ENCODE assay signal across 1 cellular context in the genomic region with DNA sequence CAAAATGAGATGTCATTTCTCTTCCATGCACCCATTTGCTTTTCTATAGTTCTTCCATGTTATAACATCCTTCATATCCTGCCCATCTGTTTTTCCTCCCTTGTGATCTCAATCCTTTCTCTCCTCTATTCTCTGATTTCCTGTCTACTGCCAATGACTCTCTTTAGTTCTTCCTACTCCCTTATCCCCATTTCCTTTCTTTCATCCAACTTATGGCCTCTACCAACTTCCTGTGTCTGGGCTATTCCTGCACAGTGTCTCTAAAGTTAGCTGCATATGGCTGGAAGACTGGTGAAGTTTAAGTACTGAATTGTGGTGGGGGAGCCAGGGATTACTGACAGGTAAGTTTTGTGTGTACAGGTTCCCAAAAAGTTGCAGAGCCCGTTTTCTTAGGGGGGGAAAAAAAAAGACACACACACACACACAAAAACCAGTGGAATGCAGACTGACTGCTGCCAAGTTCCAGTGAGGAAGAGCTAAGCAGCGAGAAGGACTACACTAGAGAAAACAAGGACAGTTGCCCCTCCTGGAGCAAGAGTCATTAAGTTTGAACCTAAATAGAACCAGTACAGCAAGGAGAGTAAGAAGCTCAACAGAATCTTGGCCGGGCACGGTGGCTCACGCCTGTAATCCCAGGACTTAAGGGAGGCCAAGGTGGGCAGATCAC.
TF ChIP-seq lines count a peak whose summit lies in the region.

No MANE protein-coding gene starts in this region.

TF ChIP-seq in endothelial cell of umbilical vein, 7 proteins besides CTCF, POLR2A, EP300 and RAD21:
- TF ChIP-seq FOS (IDR thresholded peaks at IDR 0.05; ENCODE audit: borderline replicate concordance, insufficient read depth, low read length): no peak
- no peak for TF ChIP-seq MYC (IDR thresholded peaks at IDR 0.05; ENCODE audit: low read depth, low read length)
- TF ChIP-seq GATA2 (IDR thresholded peaks at IDR 0.05; ENCODE audit: insufficient read depth, insufficient read length, low read depth, low read length): no peak
- no peak for TF ChIP-seq JUN (IDR thresholded peaks at IDR 0.05; ENCODE audit: borderline replicate concordance, insufficient read depth, insufficient read length, low read depth)
- TF ChIP-seq POLR2AphosphoS5 (IDR thresholded peaks at IDR 0.05; ENCODE audit: insufficient read depth, low read depth, low read length): no peak
- TF ChIP-seq EZH2 (IDR thresholded peaks at IDR 0.05; ENCODE audit: borderline replicate concordance, low read depth, low read length, severe bottlenecking): no peak
- TF ChIP-seq, protein P1, sequence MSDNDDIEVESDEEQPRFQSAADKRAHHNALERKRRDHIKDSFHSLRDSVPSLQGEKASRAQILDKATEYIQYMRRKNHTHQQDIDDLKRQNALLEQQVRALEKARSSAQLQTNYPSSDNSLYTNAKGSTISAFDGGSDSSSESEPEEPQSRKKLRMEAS (IDR thresholded peaks at IDR 0.05; ENCODE audit: insufficient read depth, insufficient read length): no peak
